In the genomic region with DNA sequence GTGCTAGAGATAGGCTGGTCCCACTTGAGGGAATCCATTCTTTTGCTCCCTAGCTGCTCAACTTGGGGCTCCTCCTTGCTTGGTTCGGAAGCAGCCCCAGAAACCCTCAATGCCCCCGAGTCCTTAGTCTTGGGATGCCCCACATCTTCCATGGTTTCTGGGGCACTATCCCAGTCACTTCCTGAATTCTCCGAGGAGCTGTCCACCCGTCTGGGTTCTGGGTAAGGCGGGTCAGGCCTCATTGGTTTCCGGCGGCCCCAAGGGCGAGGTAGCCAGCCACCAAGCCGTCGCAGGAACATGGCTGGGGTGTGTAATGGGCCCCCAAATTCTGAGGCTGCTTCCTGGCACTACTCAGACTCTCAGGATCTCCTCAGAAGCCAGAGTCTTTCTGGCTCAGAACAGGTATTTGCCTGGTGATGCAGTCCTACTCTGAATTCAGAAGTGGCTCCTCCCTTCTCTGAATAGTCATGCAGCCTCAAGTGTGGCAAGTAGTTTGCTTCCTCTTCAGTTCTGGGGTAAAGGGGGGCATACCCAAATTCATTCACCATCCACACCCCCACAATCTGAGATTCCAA, we compare ENCODE assay signal across 8 cellular contexts. TPM values are rescaled to one million over a fixed set of nuclear protein-coding genes. Genes with fewer than 3 reads are reported as not detected.
A peak's percentile ranks its signal among the peaks of the same experiment; 100 is the strongest.
DNase-seq lines count a peak whose midpoint lies in the region; ATAC-seq and TF ChIP-seq lines count a peak whose summit lies in the region.

No MANE protein-coding gene starts in this region.

- peaks cover 61% of the 10 kb centered on the region for H3K4me1 Mint-ChIP-seq in chondrocyte (ENCODE audit: low read depth)

- no peak overlapping the region for H2BK5ac ChIP-seq in mesenchymal stem cell (ENCODE audit: low read depth, low read length, poor library complexity, severe bottlenecking)

- no peak for TF ChIP-seq POLR2A in uterus (IDR thresholded peaks at IDR 0.05)

- peak overlapping the region; percentile 89 for H3K4me2 ChIP-seq in mesenchymal stem cell (ENCODE audit: low read length, poor library complexity, severe bottlenecking)

- no peak overlapping the region for H2BK15ac ChIP-seq in mesenchymal stem cell (ENCODE audit: low read depth, poor library complexity, severe bottlenecking)

- H3K4me3 ChIP-seq in mesenchymal stem cell (ENCODE audit: insufficient read depth in 1 of 2, low read depth in 1 of 2, low read length in 2 of 2) (peak overlapping the region; percentile 78 to 98), uterus (peak overlapping the region; percentile 58 to 71)

- H3K27me3 ChIP-seq in mesenchymal stem cell (ENCODE audit: control insufficient read depth in 1 of 2, insufficient read depth in 1 of 2, low read length in 2 of 2) (no peaks in the 10 kb centered on the region), uterus (no peaks in the 10 kb centered on the region)

- intact Hi-C loops in uterus (cut with DNase I; ENCODE audit: low total_unique reads), result no loop called here

- no peak overlapping the region for H2BK120ac ChIP-seq in mesenchymal stem cell (ENCODE audit: low read depth, low read length)

- H3K4me1 ChIP-seq in ES-I3 (ENCODE audit: insufficient read depth, low read length) (no peaks in the 10 kb centered on the region; the same call in 1 of the 2 replicates), mesenchymal stem cell (ENCODE audit: control insufficient read depth, insufficient read depth, low read depth, low read length) (peaks cover 39% of the 10 kb centered on the region), uterus (peaks cover 11 to 19% of the 10 kb centered on the region in 2 donors)

- H3K9me3 ChIP-seq in ES-I3 (ENCODE audit: control insufficient read depth, insufficient read depth, low read length) (no peaks in the 10 kb centered on the region), mesenchymal stem cell (ENCODE audit: control insufficient read depth, low read length) (no peaks in the 10 kb centered on the region), uterus (no peaks in the 10 kb centered on the region)

- no peak overlapping the region for H3K23ac ChIP-seq in mesenchymal stem cell (ENCODE audit: low read length in 2 of 2)

- peak overlapping the region; percentile 83 for H3K4me3 Mint-ChIP-seq in chondrocyte (ENCODE audit: unreplicated experiment)

- H3K9ac ChIP-seq in ES-I3 (ENCODE audit: low read depth, low read length), result peak overlapping the region; percentile 75
- H3K9ac ChIP-seq in mesenchymal stem cell (ENCODE audit: low read length), result peak overlapping the region; percentile 97

- peak overlapping the region in 1 of 2 experiments; percentile 94 for H3K4ac ChIP-seq in mesenchymal stem cell (ENCODE audit: low read depth in 1 of 2, low read length in 2 of 2)

- 71% methylated on average over 10 of the region's 10 CpGs for WGBS in mesenchymal stem cell

- DNase-seq in NCI-H774 (lab: John Stamatoyannopoulos, UW), result peak; percentile 0
- no peak for DNase-seq in chondrocyte (ENCODE audit: low spot score)
- DNase-seq in mesenchymal stem cell, result peak; percentile 52
- DNase-seq in uterus, result no peak
- DNase-seq in HPDE6-E6E7 (ENCODE audit: extremely low spot score), result no peak
- no peak for DNase-seq in COLO668 (lab: John Stamatoyannopoulos, UW; ENCODE audit: unreplicated experiment)

- no peak overlapping the region for H2AFZ ChIP-seq in mesenchymal stem cell (ENCODE audit: low read depth, low read length)

- no peaks in the 10 kb centered on the region for H3K9me3 Mint-ChIP-seq in chondrocyte (ENCODE audit: low read depth)

- no peak for TF ChIP-seq CTCF in chondrocyte (IDR thresholded peaks at IDR 0.05)
- TF ChIP-seq CTCF in uterus (IDR thresholded peaks at IDR 0.05), result no peak

- H4K8ac ChIP-seq in mesenchymal stem cell (ENCODE audit: low read length), result no peak overlapping the region

- no peak for ATAC-seq in HG02588 (IDR thresholded peaks at IDR 0.05; ENCODE audit: unreplicated experiment)

- H4K91ac ChIP-seq in mesenchymal stem cell (ENCODE audit: low read length), result no peak overlapping the region

- no peaks in the 10 kb centered on the region for H3K27me3 Mint-ChIP-seq in chondrocyte (ENCODE audit: low read depth)

- H3K79me1 ChIP-seq in mesenchymal stem cell (replicated peaks; ENCODE audit: low read length, poor library complexity, severe bottlenecking), result peaks cover 24% of the 10 kb centered on the region

- H3K36me3 ChIP-seq in ES-I3 (ENCODE audit: insufficient read depth, low read length) (no peaks in the 10 kb centered on the region), mesenchymal stem cell (ENCODE audit: control insufficient read depth in 1 of 2, insufficient read depth in 2 of 2, low read depth in 1 of 2, low read length in 2 of 2) (peaks cover 33 to 53% of the 10 kb centered on the region in 2 experiments), uterus (no peaks in the 10 kb centered on the region)

- no peak overlapping the region for H3K27ac ChIP-seq in mesenchymal stem cell (ENCODE audit: low read length, poor library complexity, severe bottlenecking)
- H3K27ac ChIP-seq in uterus, result peak overlapping the region; percentile 81 to 91

- peak overlapping the region in 1 of 2 experiments; percentile 93 for H3K14ac ChIP-seq in mesenchymal stem cell (ENCODE audit: low read length in 2 of 2)

- H3K36me3 Mint-ChIP-seq in chondrocyte (ENCODE audit: low read depth), result peaks cover 2% of the 10 kb centered on the region

- H2AK5ac ChIP-seq in mesenchymal stem cell (ENCODE audit: low read length, severe bottlenecking), result no peak overlapping the region

- H2BK12ac ChIP-seq in mesenchymal stem cell (ENCODE audit: low read length in 2 of 2), result no peak overlapping the region

- H3K18ac ChIP-seq in mesenchymal stem cell (ENCODE audit: low read depth in 1 of 2, low read length in 2 of 2), result peak overlapping the region in 1 of 2 experiments; percentile 97

- H3K27ac Mint-ChIP-seq in chondrocyte (ENCODE audit: unreplicated experiment), result peak overlapping the region; percentile 79

RNA-seq across cellular contexts. Expression of gene C6orf47, which starts 0.8 kb away (rescaled TPM):
- total RNA-seq in chondrocyte (19.1 to 20.3 TPM (median 20.2 TPM) in 3 replicates), uterus (10 to 100 TPM in 3 of 4 donors, 1 to 10 TPM in 1; 6.2 to 31.9 (median 24.6) TPM)
- 11.3 TPM for polyA plus RNA-seq in mesenchymal stem cell (2013, experiment 1 of 2)
- polyA plus RNA-seq in mesenchymal stem cell (2013, experiment 2 of 2), result 11.4 TPM

RNA-seq across cellular contexts. Expression of gene APOM, which starts 4.0 kb away (rescaled TPM):
- total RNA-seq in chondrocyte (0.85 to 1.2 TPM in 2 of 3 replicates, not detected in the other), uterus (1 to 10 TPM in 3 of 4 donors, not detected in 1; 1.9 to 2.9 (median 2.6) TPM)
- polyA plus RNA-seq in mesenchymal stem cell (2013, experiment 1 of 2), result 2.3 TPM
- polyA plus RNA-seq in mesenchymal stem cell (2013, experiment 2 of 2), result 2.2 TPM

RNA-seq across cellular contexts. Expression of gene GPANK1, which starts 5.1 kb away (rescaled TPM):
- total RNA-seq in chondrocyte (12.0 to 15.4 TPM (median 13.9 TPM) in 3 replicates), uterus (10 to 100 TPM in 3 of 4 donors, 1 to 10 TPM in 1; 5.1 to 25.6 (median 15.4) TPM)
- polyA plus RNA-seq in mesenchymal stem cell (2013, experiment 1 of 2), result 26.2 TPM
- polyA plus RNA-seq in mesenchymal stem cell (2013, experiment 2 of 2), result 26.2 TPM

RNA-seq across cellular contexts. Expression of gene CSNK2B, which starts 6.1 kb away (rescaled TPM):
- total RNA-seq in chondrocyte, result 116 to 126 TPM (median 122 TPM) in 3 replicates
- 256 TPM for polyA plus RNA-seq in mesenchymal stem cell (2013, experiment 1 of 2)
- 256 TPM for polyA plus RNA-seq in mesenchymal stem cell (2013, experiment 2 of 2)
- total RNA-seq in uterus, result 100 to 1,000 TPM in 3 of 4 donors, 10 to 100 TPM in 1; 67.5 to 157 (median 107) TPM

RNA-seq across cellular contexts. Expression of gene BAG6, which starts 7.3 kb away (rescaled TPM):
- total RNA-seq in chondrocyte, result 253 to 308 TPM (median 262 TPM) in 3 replicates
- 152 TPM for polyA plus RNA-seq in mesenchymal stem cell (2013, experiment 1 of 2)
- polyA plus RNA-seq in mesenchymal stem cell (2013, experiment 2 of 2), result 150 TPM
- total RNA-seq in uterus, result 100 to 1,000 TPM in 3 of 4 donors, 10 to 100 TPM in 1; 92.2 to 233 (median 139) TPM

Comparison
In these comparisons a context has a peak if more than half of its experiments do, and no peak if none do; other contexts are left out.
1. DNase-seq: peak in NCI-H774 (single experiment) and mesenchymal stem cell (single experiment); none in chondrocyte (single experiment), uterus (0 of 2), HPDE6-E6E7 (single experiment) and COLO668 (single experiment).